In genomic region chrX:150602743-150603142, GRCh38 we compare ENCODE assay signal across 21 cellular contexts.
"Had no signal": no experiment of that assay in that cellular context is flagged by ENCODE, and none has a peak within 500 bp of the region (broad histone marks: within the 10 kb centered on the region; RNA-seq: fewer than 3 reads in every experiment).

No MANE protein-coding gene starts in this region.

- H3K36me3 ChIP-seq: right lobe of liver had no signal

- H3K9me3 Mint-ChIP-seq: effector memory CD8-positive, alpha-beta T cell; naive B cell; stimulated activated memory B cell treated with anti-CD40 and anti-IgM and Interleukin-4, amounts not matched to agents 10 μg/mL and 1 μg/mL and 100 μg/mL, for 72 hours; type B pancreatic cell had no signal

- DNase-seq: effector memory CD8-positive, alpha-beta T cell; foreskin melanocyte; head of caudate nucleus; left colon; left ventricle myocardium superior; mesendoderm; naive B cell; psoas muscle; retina; right lobe of liver; stimulated activated CD4-positive, alpha-beta T cell treated with anti-CD3 and anti-CD28 coated beads, Interleukin-4, amount 100 ng/mL, for 1 hour; stimulated activated CD8-positive, alpha-beta memory T cell treated with anti-CD3 and anti-CD28 coated beads, Interleukin-4, amount 100 ng/mL, for 48 hours; stomach; substantia nigra had no signal

- H3K9me3 ChIP-seq: psoas muscle, right lobe of liver, stomach had no signal

- ATAC-seq: effector memory CD8-positive, alpha-beta T cell; left colon; left ventricle myocardium superior; psoas muscle; right lobe of liver; stimulated activated memory B cell treated with anti-CD40 and anti-IgM and Interleukin-4, amounts not matched to agents 10 μg/mL and 1 μg/mL and 100 μg/mL, for 72 hours had no signal

- H3K27me3 ChIP-seq: hepatocyte, right lobe of liver, stomach had no signal

- H3K4me3 Mint-ChIP-seq: effector memory CD8-positive, alpha-beta T cell; naive B cell; nephron; stimulated activated memory B cell treated with anti-CD40 and anti-IgM and Interleukin-4, amounts not matched to agents 10 μg/mL and 1 μg/mL and 100 μg/mL, for 72 hours; type B pancreatic cell had no signal

- FAIRE-seq: urothelium cell line had no signal

- H3K27me3 Mint-ChIP-seq: effector memory CD8-positive, alpha-beta T cell; naive B cell; stimulated activated memory B cell treated with anti-CD40 and anti-IgM and Interleukin-4, amounts not matched to agents 10 μg/mL and 1 μg/mL and 100 μg/mL, for 72 hours; type B pancreatic cell had no signal

- H3K4me3 ChIP-seq: hepatocyte, lung, psoas muscle, right lobe of liver, stomach had no signal

- H3K27ac ChIP-seq: hepatocyte, parathyroid adenoma, psoas muscle, right lobe of liver, stomach had no signal

- H3K4me1 Mint-ChIP-seq: nephron had no signal

- H3K4me1 ChIP-seq: parathyroid adenoma, psoas muscle, stomach had no signal

- H3K27ac Mint-ChIP-seq: effector memory CD8-positive, alpha-beta T cell; nephron; stimulated activated memory B cell treated with anti-CD40 and anti-IgM and Interleukin-4, amounts not matched to agents 10 μg/mL and 1 μg/mL and 100 μg/mL, for 72 hours; type B pancreatic cell had no signal
